22 cellular contexts compared by ENCODE assay signal in genomic region chr1:176602388-176603004, GRCh38.
"Had no signal": no experiment of that assay in that cellular context is flagged by ENCODE, and none has a peak within 500 bp of the region (broad histone marks: within the 10 kb centered on the region; RNA-seq: fewer than 3 reads in every experiment).

No MANE protein-coding gene starts in this region.

- H3K4me3 ChIP-seq: adrenal gland, ascending aorta, left lung, lung, smooth muscle cell, stomach, tibial artery had no signal

- H3K27me3 ChIP-seq: adrenal gland, ascending aorta, foreskin keratinocyte, left lung, neutrophil, stomach, tibial artery had no signal

- DNase-seq: activated CD4-positive, alpha-beta T cell treated with anti-CD3 and anti-CD28 coated beads for 4 hours; activated CD4-positive, alpha-beta T cell treated with anti-CD3 and anti-CD28 coated beads, Interleukin-2, amount 50 U/mL, for 4 hours; activated effector memory CD4-positive, alpha-beta T cell treated with Interleukin-2 at 50 U/mL for 16 hours; activated naive CD4-positive, alpha-beta T cell treated with Interleukin-2 at 50 U/mL for 16 hours; adrenal gland; central memory CD4-positive, alpha-beta T cell; endodermal cell; foreskin keratinocyte; left lung; nephron progenitor cell; retina; stimulated activated CD4-positive, alpha-beta T cell treated with anti-CD3 and anti-CD28 coated beads, Interleukin-1b, Interleukin-23, amount 100 ng/mL, for 48 hours; stimulated activated naive B cell treated with anti-CD40 and anti-IgM and Interleukin-4, amounts not matched to agents 10 μg/mL and 1 μg/mL and 100 μg/mL, for 72 hours; stomach; T-helper 1 cell; tibial artery had no signal

- H3K36me3 ChIP-seq: adrenal gland, ascending aorta, left lung, neutrophil, stomach, tibial artery had no signal

- ATAC-seq: esophagus mucosa; foreskin keratinocyte; left lung; stimulated activated naive B cell treated with anti-CD40 and anti-IgM and Interleukin-4, amounts not matched to agents 10 μg/mL and 1 μg/mL and 100 μg/mL, for 72 hours had no signal

- H3K9me3 ChIP-seq: adrenal gland, ascending aorta, neutrophil, stomach, tibial artery had no signal

- H3K27ac ChIP-seq: adrenal gland, ascending aorta, foreskin keratinocyte, left lung, neutrophil, stomach, tibial artery, VCaP had no signal

- H3K4me1 ChIP-seq: adrenal gland, ascending aorta, foreskin keratinocyte, left lung, stomach had no signal

- H3K4me2 ChIP-seq: smooth muscle cell had no signal
